In the genomic region with DNA sequence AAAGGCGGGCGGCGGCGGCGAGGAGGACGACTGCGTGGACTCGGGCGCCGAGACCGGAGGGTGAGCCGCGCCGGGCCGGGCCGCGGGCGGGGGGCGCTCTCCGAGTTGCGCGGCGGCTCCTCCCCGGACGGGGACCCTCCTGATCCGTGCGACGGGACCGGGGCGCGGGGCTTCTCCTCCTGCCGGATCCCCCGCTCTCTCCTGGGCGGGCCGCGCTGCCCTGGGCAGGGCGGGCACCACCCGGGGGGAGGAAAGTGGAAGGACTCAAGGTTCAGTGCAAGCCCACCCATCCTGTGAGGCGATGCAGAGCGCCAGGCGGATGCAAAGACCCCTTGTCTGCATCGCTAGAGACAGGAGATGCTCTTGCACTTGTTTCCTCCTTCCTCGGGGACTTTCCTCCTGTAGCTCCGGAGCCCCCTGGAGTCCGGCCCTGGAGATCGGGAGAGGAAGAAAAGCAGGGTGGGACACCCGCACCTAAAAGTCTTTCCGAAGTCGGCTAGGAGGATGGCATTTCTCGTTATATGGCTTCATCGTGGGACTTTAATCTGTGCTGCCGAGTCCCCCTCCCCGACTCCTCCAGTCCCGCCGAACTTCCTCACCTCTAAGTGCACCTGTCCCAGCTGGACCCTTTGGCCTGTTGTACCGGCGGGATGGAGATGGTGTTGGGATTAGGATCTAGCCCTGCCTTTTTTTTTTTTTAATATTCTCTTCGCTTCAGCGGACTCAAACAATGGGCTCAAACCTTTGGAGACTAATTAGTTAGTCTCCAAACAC, we compare ENCODE assay signal across 8 cellular contexts. TPM values are rescaled to one million over a fixed set of nuclear protein-coding genes. Genes with fewer than 3 reads are reported as not detected.
A peak's percentile ranks its signal among the peaks of the same experiment; 100 is the strongest.
DNase-seq lines count a peak whose midpoint lies in the region; ATAC-seq and TF ChIP-seq lines count a peak whose summit lies in the region.

No MANE protein-coding gene starts in this region.

- peaks cover 0 to 58% (median 2%) of the 10 kb centered on the region in 3 donors for H3K4me1 ChIP-seq in gastroesophageal sphincter
- H3K4me1 ChIP-seq in trophoblast cell (ENCODE audit: control insufficient read depth in 1 of 2, insufficient read depth in 2 of 2, low read length in 2 of 2), result peaks cover 5 to 7% of the 10 kb centered on the region in 2 experiments

- no peak overlapping the region for H3K9ac ChIP-seq in trophoblast cell (ENCODE audit: low read length)

- H3K27ac ChIP-seq in gastroesophageal sphincter, result peak overlapping the region; percentile 16 to 94 (median 87)
- no peak overlapping the region for H3K27ac ChIP-seq in trophoblast cell (ENCODE audit: low read depth, low read length)

- no peak overlapping the region for H2AK5ac ChIP-seq in trophoblast cell (ENCODE audit: low read length)

- DNase-seq in activated B cell treated with CpG ODN at 0.5 μM for 24 hours, result peak; percentile 29
- DNase-seq in trophoblast cell, result no peak
- no peak for DNase-seq in DMS153 treated with DMSO at 0.1 percent for 48 hours (lab: John Stamatoyannopoulos, UW; ENCODE audit: unreplicated experiment)
- no peak for DNase-seq in DMS114 treated with DMSO at 0.1 percent for 48 hours (lab: John Stamatoyannopoulos, UW; ENCODE audit: unreplicated experiment)
- DNase-seq in UCSD-AML1 (lab: John Stamatoyannopoulos, UW; ENCODE audit: unreplicated experiment), result no peak

- peak overlapping the region; percentile 13 for H2AFZ ChIP-seq in trophoblast cell (ENCODE audit: insufficient read depth, low read length, poor library complexity)

- no peaks in the 10 kb centered on the region for H3K36me3 Mint-ChIP-seq in activated B cell treated with CpG ODN at 0.5 μM for 24 hours (ENCODE audit: low read depth)

- no peak overlapping the region for H2BK5ac ChIP-seq in trophoblast cell (ENCODE audit: low read depth, low read length, poor library complexity)

- TF ChIP-seq POLR2A in GM18505 (IDR thresholded peaks at IDR 0.05; ENCODE audit: borderline replicate concordance, extremely low read depth, insufficient read depth, insufficient read length) (no peak), gastroesophageal sphincter (IDR thresholded peaks at IDR 0.05) (no peak)

- no peaks in the 10 kb centered on the region for H3K79me1 ChIP-seq in trophoblast cell (ENCODE audit: low read length)

- peaks cover 7% of the 10 kb centered on the region for H3K4me1 Mint-ChIP-seq in activated B cell treated with CpG ODN at 0.5 μM for 24 hours

- H3K36me3 ChIP-seq in gastroesophageal sphincter, result no peaks in the 10 kb centered on the region
- no peaks in the 10 kb centered on the region for H3K36me3 ChIP-seq in trophoblast cell (ENCODE audit: control insufficient read depth in 1 of 2, insufficient read depth in 2 of 2, low read length in 2 of 2)

- POLR2A ChIA-PET in activated B cell treated with CpG ODN at 0.5 μM for 24 hours (lab: Charles Lee), result no interaction called here

- ATAC-seq in GM18505 (IDR thresholded peaks at IDR 0.05; ENCODE audit: unreplicated experiment) (peak; percentile 15), HG03196 (IDR thresholded peaks at IDR 0.05; ENCODE audit: unreplicated experiment) (peak; percentile 20), activated B cell treated with CpG ODN at 0.5 μM for 24 hours (ENCODE audit: low read depth) (peak; percentile 18), gastroesophageal sphincter (peak; percentile 19)

- H4K8ac ChIP-seq in trophoblast cell (ENCODE audit: low read depth, low read length), result no peak overlapping the region

- H3K9me3 ChIP-seq in gastroesophageal sphincter (no peaks in the 10 kb centered on the region), trophoblast cell (ENCODE audit: insufficient read depth, low read depth, low read length) (peaks cover 4% of the 10 kb centered on the region)

- no peak for TF ChIP-seq EP300 in gastroesophageal sphincter (IDR thresholded peaks at IDR 0.05)

- no peaks in the 10 kb centered on the region for H3K9me3 Mint-ChIP-seq in activated B cell treated with CpG ODN at 0.5 μM for 24 hours

- no peak overlapping the region for H3K27ac Mint-ChIP-seq in activated B cell treated with CpG ODN at 0.5 μM for 24 hours

- H3K4me3 Mint-ChIP-seq in activated B cell treated with CpG ODN at 0.5 μM for 24 hours, result peak overlapping the region; percentile 66

- no peak overlapping the region for H3K14ac ChIP-seq in trophoblast cell (ENCODE audit: low read length)

- WGBS in gastroesophageal sphincter (ENCODE audit: low coverage in 1 of 2), 2 donors, result 19% methylated on average over 9 of the region's 59 CpGs; no CpG with 5 or more reads in 1 of the 2 donors
- no CpG with 5 or more reads among the region's 59 CpGs for WGBS in trophoblast cell (ENCODE audit: extremely low coverage, insufficient coverage, insufficient read length)

- H3K23ac ChIP-seq in trophoblast cell (ENCODE audit: low read length), result no peak overlapping the region

- no peak overlapping the region for H4K12ac ChIP-seq in trophoblast cell (ENCODE audit: low read depth, low read length)

- H4K91ac ChIP-seq in trophoblast cell (ENCODE audit: low read depth, low read length), result no peak overlapping the region

- H2BK120ac ChIP-seq in trophoblast cell (ENCODE audit: insufficient read depth, low read length, poor library complexity), result no peak overlapping the region

- CTCF ChIA-PET in activated B cell treated with CpG ODN at 0.5 μM for 24 hours (lab: Charles Lee), result interaction anchor here (1.7 kb wide), 1 partner anchor 64 kb away, joined by 4 read pairs; no protein-coding TSS in a partner anchor

- H3K18ac ChIP-seq in trophoblast cell (ENCODE audit: low read length), result no peak overlapping the region

- intact Hi-C loops in activated B cell treated with CpG ODN at 0.5 μM for 24 hours (cut with micrococcal nuclease), result loop anchor here (1.0 to 5.0 kb wide), 2 partner anchors 64 to 580 kb away; a partner anchor contains a TSS

- peaks cover 45% of the 10 kb centered on the region for H3K27me3 Mint-ChIP-seq in activated B cell treated with CpG ODN at 0.5 μM for 24 hours

- H3K4ac ChIP-seq in trophoblast cell (ENCODE audit: low read depth, low read length), result no peak overlapping the region

- H3K27me3 ChIP-seq in gastroesophageal sphincter (no peaks in the 10 kb centered on the region), trophoblast cell (ENCODE audit: insufficient read depth, low read length) (peaks cover 16% of the 10 kb centered on the region)

- peak overlapping the region; percentile 98 for H3K4me2 ChIP-seq in trophoblast cell (ENCODE audit: low read length)

- no peaks in the 10 kb centered on the region for H3K79me2 ChIP-seq in trophoblast cell (ENCODE audit: control insufficient read depth, insufficient read depth, low read length, poor library complexity)

- no peak overlapping the region for H2BK12ac ChIP-seq in trophoblast cell (ENCODE audit: low read length)

- H3K4me3 ChIP-seq in gastroesophageal sphincter, result peak overlapping the region; percentile 70 to 84
- H3K4me3 ChIP-seq in trophoblast cell (ENCODE audit: low read depth, low read length), result peak overlapping the region; percentile 71

- TF ChIP-seq CTCF in activated B cell treated with CpG ODN at 0.5 μM for 24 hours (IDR thresholded peaks at IDR 0.05) (no peak), gastroesophageal sphincter (IDR thresholded peaks at IDR 0.05) (peak in 1 of 4 experiments; percentile 15)

RNA-seq across cellular contexts. Expression of a gene that starts 0.5 kb away (rescaled TPM):
- total RNA-seq in activated B cell treated with CpG ODN at 0.5 μM for 24 hours (0.07 TPM in 1 of 2 replicates, not detected in the other), gastroesophageal sphincter (10 to 100 TPM; 13.7 to 23.2 (median 15.2) TPM)
- polyA plus RNA-seq in trophoblast cell (2013), result 0.04 and 0.06 TPM in 2 replicates

Comparison
In these comparisons a context has a peak if more than half of its experiments do, and no peak if none do; other contexts are left out.
1. RNA of a gene that starts 0.5 kb away (total RNA-seq): 13.7 to 23.2 TPM in gastroesophageal sphincter; 0.07 TPM in activated B cell treated with CpG ODN at 0.5 μM for 24 hours; every median in the first group is over 10 times any median in the second.
2. Peak in every context shown above with its lines, with median percentiles within 50 percentile points of each other: ATAC-seq.